17 cellular contexts compared by ENCODE assay signal in the genomic region with DNA sequence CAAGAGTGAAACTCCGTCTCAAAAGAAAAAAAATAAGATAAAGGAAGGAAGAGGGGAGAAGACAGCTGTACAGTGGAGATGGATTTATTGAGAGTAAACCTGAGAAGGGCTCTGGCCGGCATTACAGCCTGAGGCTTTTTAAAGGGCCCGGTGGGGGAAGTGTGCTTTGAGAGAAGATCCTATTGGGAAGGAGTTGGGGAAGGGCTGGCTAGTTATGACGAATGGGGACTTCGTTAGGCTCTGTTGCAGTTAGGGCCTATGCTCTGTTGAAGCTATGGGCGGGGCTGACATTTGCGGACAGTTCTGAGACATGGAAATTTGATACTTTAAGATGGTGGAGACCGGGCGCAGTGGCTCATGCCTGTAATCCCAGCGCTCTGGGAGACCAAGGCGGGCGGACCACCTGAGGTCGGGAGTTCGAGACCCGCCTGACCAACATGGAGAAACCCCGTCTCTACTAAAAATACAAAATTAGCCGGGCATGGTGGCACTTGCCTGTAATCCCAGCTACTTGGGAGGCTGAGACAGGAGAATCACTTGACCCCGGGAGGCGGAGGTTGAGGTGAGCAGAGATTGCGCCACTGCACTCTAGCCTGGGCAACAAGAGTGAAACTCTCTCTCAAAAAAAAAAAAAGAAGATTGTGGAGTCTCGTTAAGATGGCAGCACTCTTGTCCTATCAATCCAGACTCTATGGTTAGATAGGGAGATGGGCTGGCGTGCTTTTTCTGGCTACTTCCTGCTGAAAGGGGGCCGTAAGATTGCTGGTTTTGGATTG. TPM values are rescaled to one million over a fixed set of nuclear protein-coding genes. Genes with fewer than 3 reads are reported as not detected.
DNase-seq lines count a peak whose midpoint lies in the region; ATAC-seq and TF ChIP-seq lines count a peak whose summit lies in the region.
"Had no signal": no experiment of that assay in that cellular context is flagged by ENCODE, and none has a peak within 500 bp of the region (broad histone marks: within the 10 kb centered on the region; RNA-seq: fewer than 3 reads in every experiment).

No MANE protein-coding gene starts in this region.

- no peak overlapping the region for H3K9ac ChIP-seq in mesenchymal stem cell (ENCODE audit: low read length)
- H3K9ac ChIP-seq in smooth muscle cell (ENCODE audit: low read depth): no peak overlapping the region

- no peak overlapping the region for H3K27ac ChIP-seq in mesenchymal stem cell (ENCODE audit: low read length, poor library complexity, severe bottlenecking)
- H3K27ac ChIP-seq in smooth muscle cell (ENCODE audit: low read depth): no peak overlapping the region
- H3K27ac ChIP-seq: adrenal gland, heart left ventricle had no signal

- intact Hi-C loops in activated T-helper 1 cell treated with anti-CD3 and anti-CD28 coated beads, Interleukin-12 subunit alpha, Interleukin-12 subunit beta, Interleukin-2, Interleukin-4 antibody, amounts not matched to agents 30 ng/mL and 10 ng/mL and 1 ng/mL, durations not matched to agents 14 hours and 24 hours and 36 hours (cut with micrococcal nuclease): loop anchor here (2.0 kb wide), 1 partner anchor 23 kb away; no protein-coding TSS in a partner anchor

- H3K79me2 ChIP-seq in smooth muscle cell (ENCODE audit: low read depth): no peaks in the 10 kb centered on the region

- H3F3A ChIP-seq in smooth muscle cell (ENCODE audit: low read depth): peaks cover 12% of the 10 kb centered on the region

- H3K4me1 ChIP-seq in mesenchymal stem cell (ENCODE audit: control insufficient read depth, insufficient read depth, low read depth, low read length) (peaks cover 6% of the 10 kb centered on the region), smooth muscle cell (ENCODE audit: low read depth) (peaks cover 12% of the 10 kb centered on the region)

- H3K27ac Mint-ChIP-seq in activated CD4-positive, alpha-beta T cell treated with anti-CD3 and anti-CD28 coated beads, Interleukin-2, amount 10 ng/mL, durations not matched to agents 7 days and 5 days: peak overlapping the region; percentile 86
- H3K27ac Mint-ChIP-seq in activated T-helper 1 cell treated with anti-CD3 and anti-CD28 coated beads, Interleukin-12 subunit alpha, Interleukin-12 subunit beta, Interleukin-2, Interleukin-4 antibody, amounts not matched to agents 30 ng/mL and 10 ng/mL and 1 ng/mL, durations not matched to agents 14 hours and 24 hours and 36 hours: peak overlapping the region; percentile 37

- H3K36me3 ChIP-seq in mesenchymal stem cell (ENCODE audit: control insufficient read depth in 1 of 2, insufficient read depth in 2 of 2, low read depth in 1 of 2, low read length in 2 of 2) (no peaks in the 10 kb centered on the region), smooth muscle cell (ENCODE audit: low read depth) (no peaks in the 10 kb centered on the region)
- H3K36me3 ChIP-seq: adrenal gland, heart left ventricle, tibial nerve had no signal

- ATAC-seq in GM21360 (IDR thresholded peaks at IDR 0.05; ENCODE audit: unreplicated experiment): no peak
- ATAC-seq in GM21723 (IDR thresholded peaks at IDR 0.05; ENCODE audit: unreplicated experiment): no peak
- ATAC-seq: A549 had no signal

- TF ChIP-seq CTCF in smooth muscle cell (IDR thresholded peaks at IDR 0.05; ENCODE audit: borderline replicate concordance, insufficient read depth, poor library complexity, severe bottlenecking): no peak

- no peak overlapping the region for H3K23ac ChIP-seq in mesenchymal stem cell (ENCODE audit: low read length in 2 of 2)

- no peaks in the 10 kb centered on the region for H3K79me1 ChIP-seq in mesenchymal stem cell (replicated peaks; ENCODE audit: low read length, poor library complexity, severe bottlenecking)

- H3K27me3 Mint-ChIP-seq in activated CD4-positive, alpha-beta T cell treated with anti-CD3 and anti-CD28 coated beads, Interleukin-2, amount 10 ng/mL, durations not matched to agents 7 days and 5 days: peaks cover 15% of the 10 kb centered on the region
- peaks cover 2% of the 10 kb centered on the region for H3K27me3 Mint-ChIP-seq in activated T-helper 1 cell treated with anti-CD3 and anti-CD28 coated beads, Interleukin-12 subunit alpha, Interleukin-12 subunit beta, Interleukin-2, Interleukin-4 antibody, amounts not matched to agents 30 ng/mL and 10 ng/mL and 1 ng/mL, durations not matched to agents 14 hours and 24 hours and 36 hours (ENCODE audit: insufficient read depth)

- H2AK5ac ChIP-seq in mesenchymal stem cell (ENCODE audit: low read length, severe bottlenecking): no peak overlapping the region

- H3K9me3 Mint-ChIP-seq in activated CD4-positive, alpha-beta T cell treated with anti-CD3 and anti-CD28 coated beads, Interleukin-2, amount 10 ng/mL, durations not matched to agents 7 days and 5 days: peaks cover 3% of the 10 kb centered on the region
- no peaks in the 10 kb centered on the region for H3K9me3 Mint-ChIP-seq in activated T-helper 1 cell treated with anti-CD3 and anti-CD28 coated beads, Interleukin-12 subunit alpha, Interleukin-12 subunit beta, Interleukin-2, Interleukin-4 antibody, amounts not matched to agents 30 ng/mL and 10 ng/mL and 1 ng/mL, durations not matched to agents 14 hours and 24 hours and 36 hours

- H2BK12ac ChIP-seq in mesenchymal stem cell (ENCODE audit: low read length in 2 of 2): no peak overlapping the region

- no peak overlapping the region for H3K4me3 Mint-ChIP-seq in activated CD4-positive, alpha-beta T cell treated with anti-CD3 and anti-CD28 coated beads, Interleukin-2, amount 10 ng/mL, durations not matched to agents 7 days and 5 days
- H3K4me3 Mint-ChIP-seq in activated T-helper 1 cell treated with anti-CD3 and anti-CD28 coated beads, Interleukin-12 subunit alpha, Interleukin-12 subunit beta, Interleukin-2, Interleukin-4 antibody, amounts not matched to agents 30 ng/mL and 10 ng/mL and 1 ng/mL, durations not matched to agents 14 hours and 24 hours and 36 hours: no peak overlapping the region

- H2BK120ac ChIP-seq in mesenchymal stem cell (ENCODE audit: low read depth, low read length): peak overlapping the region; percentile 42

- H3K18ac ChIP-seq in mesenchymal stem cell (ENCODE audit: low read depth in 1 of 2, low read length in 2 of 2): no peak overlapping the region

- no peak overlapping the region for H3K4me3 ChIP-seq in mesenchymal stem cell (ENCODE audit: insufficient read depth in 1 of 2, low read depth in 1 of 2, low read length in 2 of 2)
- H3K4me3 ChIP-seq in smooth muscle cell: no peak overlapping the region
- H3K4me3 ChIP-seq: A549, adrenal gland, heart left ventricle, tibial nerve had no signal

- H4K91ac ChIP-seq in mesenchymal stem cell (ENCODE audit: low read length): no peak overlapping the region

- no peak overlapping the region for H2BK5ac ChIP-seq in mesenchymal stem cell (ENCODE audit: low read depth, low read length, poor library complexity, severe bottlenecking)

- H3K27me3 ChIP-seq in mesenchymal stem cell (ENCODE audit: control insufficient read depth in 1 of 2, insufficient read depth in 1 of 2, low read length in 2 of 2): no peaks in the 10 kb centered on the region
- no peaks in the 10 kb centered on the region for H3K27me3 ChIP-seq in smooth muscle cell (ENCODE audit: low read depth)
- H3K27me3 ChIP-seq: adrenal gland, heart left ventricle, tibial nerve had no signal

- peaks cover 50% of the 10 kb centered on the region for H3K4me1 Mint-ChIP-seq in activated CD4-positive, alpha-beta T cell treated with anti-CD3 and anti-CD28 coated beads, Interleukin-2, amount 10 ng/mL, durations not matched to agents 7 days and 5 days
- peaks cover 57% of the 10 kb centered on the region for H3K4me1 Mint-ChIP-seq in activated T-helper 1 cell treated with anti-CD3 and anti-CD28 coated beads, Interleukin-12 subunit alpha, Interleukin-12 subunit beta, Interleukin-2, Interleukin-4 antibody, amounts not matched to agents 30 ng/mL and 10 ng/mL and 1 ng/mL, durations not matched to agents 14 hours and 24 hours and 36 hours (ENCODE audit: low read depth)

- POLR2A ChIA-PET in activated CD4-positive, alpha-beta T cell treated with anti-CD3 and anti-CD28 coated beads, Interleukin-2, amount 10 ng/mL, durations not matched to agents 7 days and 5 days (lab: Charles Lee): interaction anchor here (0.6 kb wide), 1 partner anchor 38 kb away, joined by 3 read pairs; no protein-coding TSS in a partner anchor

- H2BK15ac ChIP-seq in mesenchymal stem cell (ENCODE audit: low read depth, poor library complexity, severe bottlenecking): peak overlapping the region; percentile 58

- H2AFZ ChIP-seq in mesenchymal stem cell (ENCODE audit: low read depth, low read length): no peak overlapping the region
- H2AFZ ChIP-seq in smooth muscle cell (ENCODE audit: low read depth): no peak overlapping the region

- 84% methylated on average over 19 of the region's 23 CpGs for WGBS in mesenchymal stem cell
- 76% methylated on average over 23 of the region's 23 CpGs for WGBS in smooth muscle cell (ENCODE audit: low lambda C conversion rate)

- no peak overlapping the region for H3K14ac ChIP-seq in mesenchymal stem cell (ENCODE audit: low read length in 2 of 2)

- H4K20me1 ChIP-seq in smooth muscle cell (ENCODE audit: low read depth): no peaks in the 10 kb centered on the region

- H3K4me2 ChIP-seq in mesenchymal stem cell (ENCODE audit: low read length, poor library complexity, severe bottlenecking): no peak overlapping the region
- H3K4me2 ChIP-seq in smooth muscle cell: peak overlapping the region; percentile 45
- H3K4me2 ChIP-seq: A549 had no signal

- no peak for DNase-seq in activated CD4-positive, alpha-beta T cell treated with anti-CD3 and anti-CD28 coated beads, Interleukin-2, amount 10 ng/mL, durations not matched to agents 7 days and 5 days
- no peak for DNase-seq in activated CD4-positive, alpha-beta T cell treated with anti-CD3 and anti-CD28 coated beads, Interleukin-2, amount 50 U/mL, for 48 hours
- DNase-seq in activated T-helper 1 cell treated with anti-CD3 and anti-CD28 coated beads, Interleukin-12 subunit alpha, Interleukin-12 subunit beta, Interleukin-2, Interleukin-4 antibody, amounts not matched to agents 30 ng/mL and 10 ng/mL and 1 ng/mL, durations not matched to agents 14 hours and 24 hours and 36 hours (ENCODE audit: low spot score): no peak
- no peak for DNase-seq in mesenchymal stem cell
- no peak for DNase-seq in smooth muscle cell (lab: John Stamatoyannopoulos, UW; ENCODE audit: unreplicated experiment)
- no peak for DNase-seq in stimulated activated CD4-positive, alpha-beta T cell treated with anti-CD3 and anti-CD28 coated beads, Interleukin-1b, Interleukin-23, amount 100 ng/mL, for 48 hours
- DNase-seq: GDM1; heart left ventricle; NCI-H1092 treated with DMSO at 0.1 percent for 48 hours; stimulated activated CD8-positive, alpha-beta memory T cell treated with anti-CD3 and anti-CD28 coated beads, Interleukin-4, amount 100 ng/mL, for 48 hours; SW 1271 had no signal

- no peaks in the 10 kb centered on the region for H3K9me3 ChIP-seq in mesenchymal stem cell (ENCODE audit: control insufficient read depth, low read length)
- H3K9me3 ChIP-seq in smooth muscle cell (replicated peaks; ENCODE audit: low read depth): no peaks in the 10 kb centered on the region
- H3K9me3 ChIP-seq: A549, adrenal gland, Caco-2, heart left ventricle, tibial nerve had no signal

- H3K36me3 Mint-ChIP-seq in activated CD4-positive, alpha-beta T cell treated with anti-CD3 and anti-CD28 coated beads, Interleukin-2, amount 10 ng/mL, durations not matched to agents 7 days and 5 days (ENCODE audit: low read depth): no peaks in the 10 kb centered on the region
- peaks cover 18% of the 10 kb centered on the region for H3K36me3 Mint-ChIP-seq in activated T-helper 1 cell treated with anti-CD3 and anti-CD28 coated beads, Interleukin-12 subunit alpha, Interleukin-12 subunit beta, Interleukin-2, Interleukin-4 antibody, amounts not matched to agents 30 ng/mL and 10 ng/mL and 1 ng/mL, durations not matched to agents 14 hours and 24 hours and 36 hours (ENCODE audit: low read depth)

- H3K4ac ChIP-seq in mesenchymal stem cell (ENCODE audit: low read depth in 1 of 2, low read length in 2 of 2): no peak overlapping the region

- no peak overlapping the region for H4K8ac ChIP-seq in mesenchymal stem cell (ENCODE audit: low read length)

- CTCF ChIA-PET in activated CD4-positive, alpha-beta T cell treated with anti-CD3 and anti-CD28 coated beads, Interleukin-2, amount 10 ng/mL, durations not matched to agents 7 days and 5 days (lab: Charles Lee): interaction anchor here (0.8 to 2.5 kb wide), 3 partner anchors 9 to 445 kb away, joined by 3 to 7 read pairs (median 5); no protein-coding TSS in a partner anchor

RNA-seq across cellular contexts. Expression of a gene that starts 33.2 kb away (rescaled TPM):
- not detected for total RNA-seq in activated CD4-positive, alpha-beta T cell treated with anti-CD3 and anti-CD28 coated beads, Interleukin-2, amount 10 ng/mL, durations not matched to agents 7 days and 5 days
- total RNA-seq in activated T-helper 1 cell treated with anti-CD3 and anti-CD28 coated beads, Interleukin-12 subunit alpha, Interleukin-12 subunit beta, Interleukin-2, Interleukin-4 antibody, amounts not matched to agents 30 ng/mL and 10 ng/mL and 1 ng/mL, durations not matched to agents 14 hours and 24 hours and 36 hours: not detected in 2 replicates
- polyA plus RNA-seq in mesenchymal stem cell (2013, experiment 1 of 2): 0.03 TPM
- 0.04 TPM for polyA plus RNA-seq in mesenchymal stem cell (2013, experiment 2 of 2)
- total RNA-seq in smooth muscle cell: not detected in 2 replicates
- polyA plus RNA-seq in smooth muscle cell: 0.59 TPM in 1 of 2 replicates, not detected in the other
- total RNA-seq: Caco-2, heart left ventricle had no signal
- polyA plus RNA-seq: heart left ventricle had no signal

RNA-seq across cellular contexts. Expression of a gene that starts 38.3 kb away (rescaled TPM):
- total RNA-seq in activated CD4-positive, alpha-beta T cell treated with anti-CD3 and anti-CD28 coated beads, Interleukin-2, amount 10 ng/mL, durations not matched to agents 7 days and 5 days: 10 to 100 TPM; 28.5 to 33.9 TPM
- 67.1 and 67.3 TPM in 2 replicates for total RNA-seq in activated T-helper 1 cell treated with anti-CD3 and anti-CD28 coated beads, Interleukin-12 subunit alpha, Interleukin-12 subunit beta, Interleukin-2, Interleukin-4 antibody, amounts not matched to agents 30 ng/mL and 10 ng/mL and 1 ng/mL, durations not matched to agents 14 hours and 24 hours and 36 hours
- polyA plus RNA-seq in mesenchymal stem cell (2013, experiment 1 of 2): 38.5 TPM
- 39.6 TPM for polyA plus RNA-seq in mesenchymal stem cell (2013, experiment 2 of 2)
- total RNA-seq in smooth muscle cell: 24.7 and 42.9 TPM in 2 replicates
- 118 and 129 TPM in 2 replicates for polyA plus RNA-seq in smooth muscle cell

RNA-seq across cellular contexts. Expression of a gene that starts 54.3 kb away (rescaled TPM):
- total RNA-seq in activated CD4-positive, alpha-beta T cell treated with anti-CD3 and anti-CD28 coated beads, Interleukin-2, amount 10 ng/mL, durations not matched to agents 7 days and 5 days: 10 to 100 TPM; 24.1 to 26.6 TPM
- 24.0 TPM in 2 replicates for total RNA-seq in activated T-helper 1 cell treated with anti-CD3 and anti-CD28 coated beads, Interleukin-12 subunit alpha, Interleukin-12 subunit beta, Interleukin-2, Interleukin-4 antibody, amounts not matched to agents 30 ng/mL and 10 ng/mL and 1 ng/mL, durations not matched to agents 14 hours and 24 hours and 36 hours
- polyA plus RNA-seq in mesenchymal stem cell (2013, experiment 1 of 2): 11.6 TPM
- 11.6 TPM for polyA plus RNA-seq in mesenchymal stem cell (2013, experiment 2 of 2)
- 10.9 and 13.8 TPM in 2 replicates for total RNA-seq in smooth muscle cell
- 22.2 and 26.0 TPM in 2 replicates for polyA plus RNA-seq in smooth muscle cell
